Comparison of ENCODE assay signal across 12 cellular contexts in genomic region chr2:210363261-210363660, GRCh38.
DNase-seq lines count a peak whose midpoint lies in the region; ATAC-seq and TF ChIP-seq lines count a peak whose summit lies in the region.
"Had no signal": no experiment of that assay in that cellular context is flagged by ENCODE, and none has a peak within 500 bp of the region (broad histone marks: within the 10 kb centered on the region; RNA-seq: fewer than 3 reads in every experiment).

No MANE protein-coding gene starts in this region.

- no peaks in the 10 kb centered on the region for H3K36me3 ChIP-seq in brain microvascular endothelial cell (replicated peaks)
- H3K36me3 ChIP-seq: lower lobe of right lung had no signal

- peak; percentile 20 for TF ChIP-seq CTCF in brain microvascular endothelial cell (IDR thresholded peaks at IDR 0.05; ENCODE audit: low read depth, low read length, missing control alignments)

- in situ Hi-C loops in brain microvascular endothelial cell (cut with HindIII; ENCODE audit: low pct_ligation_motif_present, low sequenced_read_pairs): no loop called here

- no peak overlapping the region for H3K4me3 ChIP-seq in brain microvascular endothelial cell (ENCODE audit: low read depth, low read length)
- H3K4me3 ChIP-seq: lower lobe of right lung had no signal

- no peaks in the 10 kb centered on the region for H3K4me1 Mint-ChIP-seq in stimulated activated naive CD8-positive, alpha-beta T cell treated with anti-CD3 and anti-CD28 coated beads, Interleukin-15, amount 100 ng/mL, for 72 hours
- H3K4me1 Mint-ChIP-seq: CD4-positive, CD25-positive, alpha-beta regulatory T cell had no signal

- no peak overlapping the region for H3K27ac ChIP-seq in brain microvascular endothelial cell
- H3K27ac ChIP-seq: lower lobe of right lung had no signal

- DNase-seq in stimulated activated naive CD8-positive, alpha-beta T cell treated with anti-CD3 and anti-CD28 coated beads, Interleukin-15, Interleukin-2, amounts not matched to agents 100 U/mL and 50 U/mL, for 24 hours: no peak
- DNase-seq in stimulated activated naive CD8-positive, alpha-beta T cell treated with anti-CD3 and anti-CD28 coated beads, Interleukin-15, amount 100 ng/mL, for 72 hours: no peak
- peak; percentile 4 for DNase-seq in brain microvascular endothelial cell
- DNase-seq in activated CD4-positive, alpha-beta T cell treated with anti-CD3 and anti-CD28 coated beads for 4 hours: no peak
- no peak for DNase-seq in NCI-H2227 treated with DMSO at 0.1 percent for 48 hours (lab: John Stamatoyannopoulos, UW)
- DNase-seq in amniotic stem cell (lab: John Stamatoyannopoulos, UW): no peak
- DNase-seq: activated T-cell treated with anti-CD3 and anti-CD28 coated beads, Interleukin-2, amount 50 U/mL, for 48 hours; CD4-positive, CD25-positive, alpha-beta regulatory T cell; KG1; lower lobe of right lung had no signal

- H3K4me3 Mint-ChIP-seq in stimulated activated naive CD8-positive, alpha-beta T cell treated with anti-CD3 and anti-CD28 coated beads, Interleukin-15, amount 100 ng/mL, for 72 hours: no peak overlapping the region
- H3K4me3 Mint-ChIP-seq: CD4-positive, CD25-positive, alpha-beta regulatory T cell had no signal

- no peaks in the 10 kb centered on the region for H3K9me3 Mint-ChIP-seq in stimulated activated naive CD8-positive, alpha-beta T cell treated with anti-CD3 and anti-CD28 coated beads, Interleukin-15, amount 100 ng/mL, for 72 hours

- peak; percentile 28 for ATAC-seq in stimulated activated naive CD8-positive, alpha-beta T cell treated with anti-CD3 and anti-CD28 coated beads, Interleukin-15, Interleukin-2, amounts not matched to agents 100 U/mL and 50 U/mL, for 24 hours
- ATAC-seq in stimulated activated naive CD8-positive, alpha-beta T cell treated with anti-CD3 and anti-CD28 coated beads, Interleukin-15, amount 100 ng/mL, for 72 hours: no peak
- ATAC-seq in HG03442 (IDR thresholded peaks at IDR 0.05; ENCODE audit: unreplicated experiment) (peak; percentile 43), HG03095 (IDR thresholded peaks at IDR 0.05; ENCODE audit: unreplicated experiment) (no peak)

- no peak overlapping the region for H3K27ac Mint-ChIP-seq in stimulated activated naive CD8-positive, alpha-beta T cell treated with anti-CD3 and anti-CD28 coated beads, Interleukin-15, amount 100 ng/mL, for 72 hours
- H3K27ac Mint-ChIP-seq: CD4-positive, CD25-positive, alpha-beta regulatory T cell had no signal

- peaks cover 8% of the 10 kb centered on the region for H3K27me3 Mint-ChIP-seq in stimulated activated naive CD8-positive, alpha-beta T cell treated with anti-CD3 and anti-CD28 coated beads, Interleukin-15, amount 100 ng/mL, for 72 hours
- H3K27me3 Mint-ChIP-seq: CD4-positive, CD25-positive, alpha-beta regulatory T cell had no signal

- H3K27me3 ChIP-seq in brain microvascular endothelial cell (replicated peaks): no peaks in the 10 kb centered on the region

Comparison
In these comparisons a context has a peak if more than half of its experiments do, and no peak if none do; other contexts are left out.
1. ATAC-seq: peak in stimulated activated naive CD8-positive, alpha-beta T cell treated with anti-CD3 and anti-CD28 coated beads, Interleukin-15, Interleukin-2, amounts not matched to agents 100 U/mL and 50 U/mL, for 24 hours (single experiment) and HG03442 (single experiment); none in stimulated activated naive CD8-positive, alpha-beta T cell treated with anti-CD3 and anti-CD28 coated beads, Interleukin-15, amount 100 ng/mL, for 72 hours (single experiment) and HG03095 (single experiment).